ENCODE assay signal across 8 cellular contexts in genomic region chr2:174697267-174697666, GRCh38.
DNase-seq lines count a peak whose midpoint lies in the region; TF ChIP-seq lines count a peak whose summit lies in the region.

No MANE protein-coding gene starts in this region.

- DNase-seq in NCI-H82 (lab: John Stamatoyannopoulos, UW) (peak; percentile 85), NCI-H82 treated with DMSO at 0.1 percent for 48 hours (lab: John Stamatoyannopoulos, UW; ENCODE audit: unreplicated experiment) (no peak), HEK293T (ENCODE audit: extremely low spot score) (peak; percentile 84), MG63 (peak; percentile 39), T follicular helper cell (ENCODE audit: low read depth) (peak; percentile 35), anterior cingulate cortex (lab: John Stamatoyannopoulos, UW) (peak in 49 of 58 donors; percentile 3 to 79 (median 35)), hippocampal formation (lab: John Stamatoyannopoulos, UW) (peak; percentile 51 to 68)
- peak; percentile 75 for DNase-seq in stimulated activated CD4-positive, alpha-beta T cell treated with anti-CD3 and anti-CD28 coated beads, Interleukin-15, amount 100 ng/mL, for 24 hours

- no peak overlapping the region for H3K4me3 ChIP-seq in MG63

- no peaks in the 10 kb centered on the region for H3K36me3 ChIP-seq in MG63

- POLR2A ChIA-PET in HEK293T (lab: Yijun Ruan, JAX), result interaction anchor here (0.6 kb wide), 1 partner anchor 9 kb away, joined by 3 read pairs; no protein-coding TSS in a partner anchor

- CTCF ChIA-PET in HEK293T (lab: Yijun Ruan, JAX), result interaction anchor here (0.6 to 6.3 kb wide), 18 partner anchors 10 to 1856 kb away, joined by 3 to 47 read pairs (median 4); no protein-coding TSS in a partner anchor

- no peaks in the 10 kb centered on the region for H3K27me3 ChIP-seq in MG63

- H3K9me3 ChIP-seq in MG63, result no peaks in the 10 kb centered on the region

TF ChIP-seq in HEK293T, 16 proteins besides CTCF, POLR2A, EP300 and RAD21:
- no peak for TF ChIP-seq ELF4 (IDR thresholded peaks at IDR 0.05)
- no peak for TF ChIP-seq L3MBTL2 (conservative IDR thresholded peaks at IDR 0.05)
- no peak for TF ChIP-seq ZNF384 (IDR thresholded peaks at IDR 0.05)
- TF ChIP-seq HDGF (IDR thresholded peaks at IDR 0.05; ENCODE audit: borderline replicate concordance), result no peak
